9 cellular contexts compared by ENCODE assay signal in the genomic region with DNA sequence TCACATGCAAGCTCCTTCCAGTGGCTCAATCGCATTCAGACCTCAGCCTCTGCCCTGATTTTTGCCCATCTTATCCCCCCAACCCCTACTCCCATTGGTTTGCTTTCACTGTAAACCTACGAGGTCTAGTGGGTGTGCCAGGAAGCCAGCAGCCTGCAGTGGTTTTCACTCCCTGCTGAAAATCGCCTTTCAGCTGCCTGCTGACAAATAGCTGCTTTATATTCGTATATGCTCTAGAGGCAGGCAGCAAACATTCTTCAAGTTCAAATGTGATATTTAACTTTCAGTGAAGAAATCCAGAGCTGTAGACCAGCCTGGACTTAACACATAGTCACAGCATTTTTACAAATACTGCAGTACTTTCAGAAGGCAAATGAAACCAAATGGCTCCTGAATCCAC.
DNase-seq lines count a peak whose midpoint lies in the region; ATAC-seq, FAIRE-seq and TF ChIP-seq lines count a peak whose summit lies in the region.
"Had no signal": no experiment of that assay in that cellular context is flagged by ENCODE, and none has a peak within 500 bp of the region (broad histone marks: within the 10 kb centered on the region; RNA-seq: fewer than 3 reads in every experiment).

No MANE protein-coding gene starts in this region.

- in situ Hi-C loops in KBM-7 (cut with MboI; ENCODE audit: low pct_unique_long_range_greater_than_20kb, low sequenced_read_pairs) (no loop called here), ACHN (cut with HindIII; ENCODE audit: low pct_ligation_motif_present, low pct_unique_long_range_greater_than_20kb, low sequenced_read_pairs) (no loop called here)

- peak; percentile 49 for ATAC-seq in Right ventricle myocardium superior (ENCODE audit: poor library complexity)
- ATAC-seq in GM18520 (IDR thresholded peaks at IDR 0.05; ENCODE audit: unreplicated experiment), result no peak

- peaks cover 55 to 88% (median 76%) of the 10 kb centered on the region in 6 donors for H3K4me1 ChIP-seq in spleen

- FAIRE-seq in RCC 7860 (lab: Jason Lieb, UNC), result no peak

- intact Hi-C loops in Right ventricle myocardium superior (cut with DNase I), result no loop called here
- intact Hi-C loops in spleen (cut with DNase I; ENCODE audit: low total_unique reads), result no loop called here

- TF ChIP-seq CTCF in spleen (IDR thresholded peaks at IDR 0.05 in 8 of 11, conservative IDR thresholded peaks at IDR 0.05 in 3 of 11), result no peak

- H3K9me3 ChIP-seq in spleen, result no peaks in the 10 kb centered on the region

- peaks cover 0 to 17% (median 0%) of the 10 kb centered on the region in 6 donors for H3K36me3 ChIP-seq in spleen

- peak; percentile 46 for DNase-seq in KBM-7
- peak; percentile 8 for DNase-seq in activated T-cell treated with anti-CD3 and anti-CD28 coated beads for 4 hours
- DNase-seq in Right ventricle myocardium superior, result no peak
- DNase-seq in spleen, result peak; percentile 76
- DNase-seq in 8988T, result no peak
- DNase-seq in RCC 7860 (ENCODE audit: low spot score), result no peak
- no peak for DNase-seq in ACHN

- peak overlapping the region in 2 of 8 donors; percentile 4 to 42 for H3K4me3 ChIP-seq in spleen

- H3K27me3 ChIP-seq in spleen (replicated peaks in 1 of 7), result no peaks in the 10 kb centered on the region

- no peak for TF ChIP-seq POLR2A in spleen (IDR thresholded peaks at IDR 0.05)

- WGBS in spleen, 5 donors, result 8 to 10% (median 9%) methylated on average over 4 of the region's 4 CpGs

- peak overlapping the region; percentile 55 to 89 (median 74) for H3K27ac ChIP-seq in spleen
- H3K27ac ChIP-seq: KMS-11 had no signal

Comparison
In these comparisons a context has a peak if more than half of its experiments do, and no peak if none do; other contexts are left out.
1. DNase-seq: peak in KBM-7 (single experiment), activated T-cell treated with anti-CD3 and anti-CD28 coated beads for 4 hours (single experiment) and spleen (single experiment); none in Right ventricle myocardium superior (single experiment), 8988T (single experiment), RCC 7860 (single experiment) and ACHN (single experiment).